In genomic region chr10:47730911-47731310, GRCh38 we compare ENCODE assay signal across 3 cellular contexts. TPM values are rescaled to one million over a fixed set of nuclear protein-coding genes. Genes with fewer than 3 reads are reported as not detected.
"Had no signal": no experiment of that assay in that cellular context is flagged by ENCODE, and none has a peak within 500 bp of the region (broad histone marks: within the 10 kb centered on the region; RNA-seq: fewer than 3 reads in every experiment).

No MANE protein-coding gene starts in this region.

RNA-seq across cellular contexts. Expression of gene SYT15B, which starts 32.5 kb away (rescaled TPM):
- total RNA-seq: PC-3, SK-MEL-5 had no signal
- polyA plus RNA-seq: SK-N-SH had no signal
